In genomic region chr13:34376483-34376882, GRCh38 we compare ENCODE assay signal across 2 cellular contexts.
TF ChIP-seq lines count a peak whose summit lies in the region.

No MANE protein-coding gene starts in this region.

TF ChIP-seq in GM23338, 12 proteins besides CTCF, POLR2A, EP300 and RAD21 (continued from another document):
- TF ChIP-seq REST (IDR thresholded peaks at IDR 0.05; ENCODE audit: unreplicated experiment) = no peak
- no peak for TF ChIP-seq JUNB (IDR thresholded peaks at IDR 0.05; ENCODE audit: unreplicated experiment)
- no peak for TF ChIP-seq EZH2phosphoT487 (IDR thresholded peaks at IDR 0.05; ENCODE audit: unreplicated experiment)
- TF ChIP-seq ETS1 (IDR thresholded peaks at IDR 0.05) = no peak
- TF ChIP-seq EZH2 (IDR thresholded peaks at IDR 0.05; ENCODE audit: low read depth, unreplicated experiment) = no peak
- TF ChIP-seq ZNF331 (CRISPR knock-in tag; IDR thresholded peaks at IDR 0.05; ENCODE audit: low read depth) = no peak
- TF ChIP-seq CREB1 (CRISPR knock-in tag; IDR thresholded peaks at IDR 0.05; ENCODE audit: low read depth) = no peak

TF ChIP-seq in WTC11, 78 proteins besides CTCF, POLR2A, EP300 and RAD21 (continued from another document):
- no peak for TF ChIP-seq AR (CRISPR knock-in tag; IDR thresholded peaks at IDR 0.05)
- TF ChIP-seq SOX15 (CRISPR knock-in tag; IDR thresholded peaks at IDR 0.05) = no peak
- TF ChIP-seq MLX (CRISPR knock-in tag; IDR thresholded peaks at IDR 0.05) = no peak
- TF ChIP-seq CBFB (CRISPR knock-in tag; IDR thresholded peaks at IDR 0.05; ENCODE audit: low read depth) = no peak
- TF ChIP-seq KAT7 (CRISPR knock-in tag; IDR thresholded peaks at IDR 0.05; ENCODE audit: borderline replicate concordance) = no peak
- no peak for TF ChIP-seq TCF7 (CRISPR knock-in tag; IDR thresholded peaks at IDR 0.05; ENCODE audit: low read depth)
- no peak for TF ChIP-seq ZNF219 (CRISPR knock-in tag; IDR thresholded peaks at IDR 0.05; ENCODE audit: borderline replicate concordance)
- no peak for TF ChIP-seq ZNF416 (CRISPR knock-in tag; IDR thresholded peaks at IDR 0.05)
- TF ChIP-seq STAT6 (CRISPR knock-in tag; conservative IDR thresholded peaks at IDR 0.05; ENCODE audit: low read depth) = no peak
- no peak for TF ChIP-seq OVOL2 (CRISPR knock-in tag; IDR thresholded peaks at IDR 0.05; ENCODE audit: borderline replicate concordance)
- TF ChIP-seq NR2C2 (CRISPR knock-in tag; IDR thresholded peaks at IDR 0.05) = no peak
- TF ChIP-seq ELF4 (CRISPR knock-in tag; IDR thresholded peaks at IDR 0.05; ENCODE audit: low read depth) = no peak
- no peak for TF ChIP-seq JUN (CRISPR knock-in tag; IDR thresholded peaks at IDR 0.05)
- no peak for TF ChIP-seq IRF1 (CRISPR knock-in tag; IDR thresholded peaks at IDR 0.05)
- no peak for TF ChIP-seq MXD4 (CRISPR knock-in tag; IDR thresholded peaks at IDR 0.05; ENCODE audit: borderline replicate concordance)
- no peak for TF ChIP-seq CREB1 (CRISPR knock-in tag; IDR thresholded peaks at IDR 0.05)
- TF ChIP-seq NFYB (CRISPR knock-in tag; conservative IDR thresholded peaks at IDR 0.05; ENCODE audit: low read depth) = no peak
- no peak for TF ChIP-seq E2F4 (CRISPR knock-in tag; IDR thresholded peaks at IDR 0.05; ENCODE audit: borderline replicate concordance, low read depth)
